28 cellular contexts compared by ENCODE assay signal in the genomic region with DNA sequence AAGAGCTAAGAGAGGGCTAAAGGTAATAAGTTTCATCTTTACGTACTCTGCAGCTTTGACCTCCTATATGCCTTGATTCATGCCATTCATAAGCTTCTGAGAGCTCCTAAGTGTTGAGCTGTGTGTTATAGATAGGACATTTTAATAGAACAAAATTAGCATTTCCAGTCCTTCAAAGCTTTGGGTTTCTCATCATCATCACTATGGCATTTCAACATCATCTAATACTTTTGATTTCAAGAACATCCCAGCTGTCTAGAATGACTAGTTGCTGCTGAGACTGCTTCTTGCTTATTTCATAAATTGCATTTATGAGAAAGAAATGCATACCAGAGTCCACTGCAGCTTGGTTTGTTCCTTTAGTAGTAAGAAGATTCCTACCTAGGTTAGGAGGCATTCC.
"Had no signal": no experiment of that assay in that cellular context is flagged by ENCODE, and none has a peak within 500 bp of the region (broad histone marks: within the 10 kb centered on the region; RNA-seq: fewer than 3 reads in every experiment).

No MANE protein-coding gene starts in this region.

- H3K27ac Mint-ChIP-seq: endodermal cell; natural killer cell; neural progenitor cell; progenitor cell of endocrine pancreas; stimulated activated naive B cell treated with anti-CD40 and anti-IgM and Interleukin-4, amounts not matched to agents 10 μg/mL and 1 μg/mL and 100 μg/mL, for 72 hours; stimulated activated naive CD8-positive, alpha-beta T cell treated with anti-CD3 and anti-CD28 coated beads, Interleukin-15, Interleukin-2, amounts not matched to agents 100 ng/mL and 50 ng/mL, for 24 hours had no signal

- H3K79me2 ChIP-seq: parathyroid adenoma had no signal

- DNase-seq: cerebellar nuclear complex; cortex of kidney; endodermal cell; foreskin keratinocyte; glutamatergic neuron; heart right ventricle; hippocampal formation; left cardiac atrium; left lung; mesenchymal stem cell; midbrain; natural killer cell; sigmoid colon; stimulated activated CD4-positive, alpha-beta T cell treated with anti-CD3 and anti-CD28 coated beads, Interleukin-15, amount 100 ng/mL, for 24 hours; stimulated activated CD4-positive, alpha-beta T cell treated with anti-CD3 and anti-CD28 coated beads, Interleukin-2, amount 100 ng/mL, for 48 hours; stimulated activated naive B cell treated with anti-CD40 and anti-IgM and Interleukin-4, amounts not matched to agents 10 μg/mL and 1 μg/mL and 100 μg/mL, for 72 hours; upper lobe of right lung; uterus had no signal

- H3K4me1 Mint-ChIP-seq: endodermal cell; neural progenitor cell; stimulated activated naive B cell treated with anti-CD40 and anti-IgM and Interleukin-4, amounts not matched to agents 10 μg/mL and 1 μg/mL and 100 μg/mL, for 72 hours had no signal

- H3K4me3 ChIP-seq: heart right ventricle, left lung, neural progenitor cell, right atrium auricular region, sigmoid colon, skin epidermis, thoracic aorta, tibial nerve, upper lobe of right lung, uterus had no signal

- H3K9me3 ChIP-seq: left lung, right atrium auricular region, sigmoid colon, thoracic aorta, tibial nerve, uterus had no signal

- H3K4me3 Mint-ChIP-seq: endodermal cell; natural killer cell; neural progenitor cell; stimulated activated naive B cell treated with anti-CD40 and anti-IgM and Interleukin-4, amounts not matched to agents 10 μg/mL and 1 μg/mL and 100 μg/mL, for 72 hours; stimulated activated naive CD8-positive, alpha-beta T cell treated with anti-CD3 and anti-CD28 coated beads, Interleukin-15, Interleukin-2, amounts not matched to agents 100 ng/mL and 50 ng/mL, for 24 hours had no signal

- ATAC-seq: esophagus mucosa; foreskin keratinocyte; heart right ventricle; left cardiac atrium; left lung; natural killer cell; stimulated activated naive B cell treated with anti-CD40 and anti-IgM and Interleukin-4, amounts not matched to agents 10 μg/mL and 1 μg/mL and 100 μg/mL, for 72 hours; upper lobe of right lung had no signal

- H2AFZ ChIP-seq: neural progenitor cell, parathyroid adenoma had no signal

- H3K9me3 Mint-ChIP-seq: endodermal cell; natural killer cell; neural progenitor cell; stimulated activated naive CD8-positive, alpha-beta T cell treated with anti-CD3 and anti-CD28 coated beads, Interleukin-15, Interleukin-2, amounts not matched to agents 100 ng/mL and 50 ng/mL, for 24 hours had no signal

- H3K27me3 Mint-ChIP-seq: progenitor cell of endocrine pancreas; stimulated activated naive B cell treated with anti-CD40 and anti-IgM and Interleukin-4, amounts not matched to agents 10 μg/mL and 1 μg/mL and 100 μg/mL, for 72 hours; stimulated activated naive CD8-positive, alpha-beta T cell treated with anti-CD3 and anti-CD28 coated beads, Interleukin-15, Interleukin-2, amounts not matched to agents 100 ng/mL and 50 ng/mL, for 24 hours had no signal

- H3K36me3 Mint-ChIP-seq: natural killer cell; neural progenitor cell; stimulated activated naive B cell treated with anti-CD40 and anti-IgM and Interleukin-4, amounts not matched to agents 10 μg/mL and 1 μg/mL and 100 μg/mL, for 72 hours had no signal

- H3K4me1 ChIP-seq: foreskin keratinocyte, left lung, neural progenitor cell, parathyroid adenoma, right atrium auricular region, tibial nerve, upper lobe of right lung, uterus had no signal

- H3K27ac ChIP-seq: epithelial cell of prostate, foreskin keratinocyte, heart right ventricle, left lung, neural progenitor cell, parathyroid adenoma, right atrium auricular region, sigmoid colon, skin epidermis, thoracic aorta, tibial nerve, upper lobe of right lung, uterus had no signal

- H3K36me3 ChIP-seq: heart right ventricle, left lung, neural progenitor cell, right atrium auricular region, sigmoid colon, thoracic aorta, tibial nerve, upper lobe of right lung, uterus had no signal

- H3K27me3 ChIP-seq: foreskin keratinocyte, heart right ventricle, left lung, neural progenitor cell, right atrium auricular region, sigmoid colon, tibial nerve, upper lobe of right lung, uterus had no signal

- H3K9ac ChIP-seq: neural progenitor cell, parathyroid adenoma had no signal

- H3K4me2 ChIP-seq: neural progenitor cell had no signal
